Comparison of ENCODE assay signal across 8 cellular contexts in the genomic region with DNA sequence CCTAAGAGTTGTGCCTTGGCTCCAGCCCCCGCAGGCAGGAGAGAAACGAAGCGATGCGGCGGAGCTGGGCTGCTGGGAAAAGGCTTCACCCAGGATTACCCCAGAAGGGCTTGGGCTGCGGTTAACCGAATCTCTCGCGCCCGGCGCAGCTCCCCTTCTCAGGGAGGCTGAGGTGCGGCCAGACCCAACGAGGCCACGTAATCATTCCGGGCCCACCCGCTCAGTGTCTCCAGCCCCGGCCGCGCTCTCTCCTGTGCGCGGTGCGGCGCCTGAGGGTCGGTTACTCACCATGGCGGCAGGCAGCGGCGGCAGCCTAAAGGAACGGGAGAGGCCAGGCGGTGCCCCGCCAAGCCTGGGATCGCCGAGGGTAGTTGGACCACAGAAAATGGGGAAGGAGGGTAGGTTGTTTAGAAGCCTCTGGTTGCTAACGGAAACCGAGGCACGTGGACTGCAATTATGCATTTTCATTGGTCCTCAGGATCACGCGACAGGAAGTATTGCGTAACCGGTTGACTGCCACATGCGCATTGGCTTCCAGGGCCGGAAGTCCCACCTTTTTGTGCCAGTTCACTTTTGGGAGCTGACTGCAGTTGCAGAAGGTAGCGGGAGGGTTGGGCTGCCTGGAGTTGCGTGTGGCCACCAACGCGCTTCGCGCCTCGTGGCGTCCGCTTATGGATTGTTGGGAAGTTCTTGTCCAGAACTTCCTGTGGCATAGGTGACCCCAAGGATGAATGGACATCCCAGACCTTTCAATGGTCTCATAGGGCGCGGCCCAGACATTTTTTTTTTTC. TPM values are rescaled to one million over a fixed set of nuclear protein-coding genes. Genes with fewer than 3 reads are reported as not detected.
DNase-seq lines count a peak whose midpoint lies in the region; ATAC-seq and TF ChIP-seq lines count a peak whose summit lies in the region.

A gene with protein sequence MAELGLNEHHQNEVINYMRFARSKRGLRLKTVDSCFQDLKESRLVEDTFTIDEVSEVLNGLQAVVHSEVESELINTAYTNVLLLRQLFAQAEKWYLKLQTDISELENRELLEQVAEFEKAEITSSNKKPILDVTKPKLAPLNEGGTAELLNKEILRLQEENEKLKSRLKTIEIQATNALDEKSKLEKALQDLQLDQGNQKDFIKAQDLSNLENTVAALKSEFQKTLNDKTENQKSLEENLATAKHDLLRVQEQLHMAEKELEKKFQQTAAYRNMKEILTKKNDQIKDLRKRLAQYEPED (minus strand): TSS at position 419 of the 791 bp plus-strand sequence. CDS start 128 bp downstream, at position 291.

- H3K36me3 ChIP-seq in mucosa of descending colon (ENCODE audit: low read depth) = no peaks in the 10 kb centered on the region

- TF ChIP-seq CTCF in epithelial cell of proximal tubule (conservative IDR thresholded peaks at IDR 0.05; ENCODE audit: low read depth, low read length) (no peak), mucosa of descending colon (IDR thresholded peaks at IDR 0.05) (no peak)

- H3K4me1 ChIP-seq in mucosa of descending colon (ENCODE audit: low read depth) = peaks cover 9% of the 10 kb centered on the region

- intact Hi-C loops in mucosa of descending colon (cut with DNase I, micrococcal nuclease) = no loop called here

- peak; percentile 94 for ATAC-seq in GM21381 (IDR thresholded peaks at IDR 0.05; ENCODE audit: unreplicated experiment)
- ATAC-seq in mucosa of descending colon = peak; percentile 99

- DNase-seq in CMK (ENCODE audit: low read depth) (peak; percentile 92), HuH-7.5 (ENCODE audit: low spot score) (peak; percentile 76), OCI-M1 (lab: John Stamatoyannopoulos, UW) (peak; percentile 98), activated T-cell treated with anti-CD3 and anti-CD28 coated beads for 4 hours (peak; percentile 86), epithelial cell of proximal tubule (ENCODE audit: low read depth) (peak; percentile 88), mucosa of descending colon (peak; percentile 89 to 97 (median 91))
- DNase-seq in stimulated activated CD8-positive, alpha-beta memory T cell treated with anti-CD3 and anti-CD28 coated beads, Interleukin-2, amount 100 ng/mL, for 48 hours (ENCODE audit: low read depth in 2 of 2) = peak; percentile 73 to 79

- peak within 1 kb of the TSS; percentile 96 for H3K4me3 ChIP-seq in epithelial cell of proximal tubule (ENCODE audit: low read depth, low read length)
- peak within 1 kb of the TSS; percentile 84 for H3K4me3 ChIP-seq in mucosa of descending colon

- no peaks in the 10 kb centered on the region for H3K9me3 ChIP-seq in mucosa of descending colon

RNA-seq across cellular contexts. Expression of the gene that starts here (rescaled TPM):
- total RNA-seq in epithelial cell of proximal tubule = 8.2 and 8.6 TPM in 2 replicates
- 10 to 100 TPM; 12.6 to 16.5 (median 16.4) TPM for total RNA-seq in mucosa of descending colon

Comparison
In these comparisons a context has a peak if more than half of its experiments do, and no peak if none do; other contexts are left out.
1. Peak in every context shown above with its lines: DNase-seq, ATAC-seq and H3K4me3 ChIP-seq.